10 cellular contexts compared by ENCODE assay signal in genomic region chr16:979859-980594, GRCh38. TPM values are rescaled to one million over a fixed set of nuclear protein-coding genes. Genes with fewer than 3 reads are reported as not detected.
DNase-seq lines count a peak whose midpoint lies in the region; ATAC-seq and TF ChIP-seq lines count a peak whose summit lies in the region.
"Had no signal": no experiment of that assay in that cellular context is flagged by ENCODE, and none has a peak within 500 bp of the region (broad histone marks: within the 10 kb centered on the region; RNA-seq: fewer than 3 reads in every experiment).

No MANE protein-coding gene starts in this region.

- no peak for ATAC-seq in effector memory CD8-positive, alpha-beta T cell (replicated peaks)
- no peak for ATAC-seq in naive thymus-derived CD8-positive, alpha-beta T cell
- ATAC-seq in HG03457 (IDR thresholded peaks at IDR 0.05; ENCODE audit: unreplicated experiment) = no peak

- no peak for TF ChIP-seq EP300 in tibial nerve (IDR thresholded peaks at IDR 0.05)

- 41 to 66% methylated on average over 11 to 39 of the region's 63 CpGs for WGBS in tibial nerve, 2 donors

- peaks cover 0 to 34% of the 10 kb centered on the region in 2 donors for H3K27me3 ChIP-seq in tibial nerve

- no peak for TF ChIP-seq CTCF in tibial nerve (IDR thresholded peaks at IDR 0.05)

- peaks cover 0 to 78% (median 31%) of the 10 kb centered on the region in 4 donors for H3K4me1 ChIP-seq in tibial nerve

- H3K27me3 Mint-ChIP-seq in activated naive CD4-positive, alpha-beta T cell treated with anti-CD3 and anti-CD28 coated beads, Interleukin-2, amount 50 U/mL, for 24 hours = no peaks in the 10 kb centered on the region
- peaks cover 73% of the 10 kb centered on the region for H3K27me3 Mint-ChIP-seq in activated naive CD4-positive, alpha-beta T cell treated with anti-CD3 and anti-CD28 coated beads, Interleukin-2, amount 10 ng/mL, durations not matched to agents 7 days and 5 days
- peaks cover 16 to 46% of the 10 kb centered on the region in 2 donors for H3K27me3 Mint-ChIP-seq in effector memory CD8-positive, alpha-beta T cell
- peaks cover 0 to 6% (median 0%) of the 10 kb centered on the region in 5 donors for H3K27me3 Mint-ChIP-seq in naive thymus-derived CD8-positive, alpha-beta T cell

- no peaks in the 10 kb centered on the region for H3K36me3 Mint-ChIP-seq in activated naive CD4-positive, alpha-beta T cell treated with anti-CD3 and anti-CD28 coated beads, Interleukin-2, amount 50 U/mL, for 24 hours
- H3K36me3 Mint-ChIP-seq in activated naive CD4-positive, alpha-beta T cell treated with anti-CD3 and anti-CD28 coated beads, Interleukin-2, amount 10 ng/mL, durations not matched to agents 7 days and 5 days = no peaks in the 10 kb centered on the region
- H3K36me3 Mint-ChIP-seq in effector memory CD8-positive, alpha-beta T cell (ENCODE audit: insufficient read depth) = peaks cover 15% of the 10 kb centered on the region
- H3K36me3 Mint-ChIP-seq in naive thymus-derived CD8-positive, alpha-beta T cell = peaks cover 0 to 2% (median 0%) of the 10 kb centered on the region in 3 donors

- POLR2A ChIA-PET in naive thymus-derived CD8-positive, alpha-beta T cell (lab: Charles Lee) = interaction anchor here (0.7 to 9.0 kb wide), 6 partner anchors 11 to 290 kb away, joined by 3 to 171 read pairs (median 4); partner anchors contain the start of gene WDR24

- H3K4me3 Mint-ChIP-seq in activated naive CD4-positive, alpha-beta T cell treated with anti-CD3 and anti-CD28 coated beads, Interleukin-2, amount 50 U/mL, for 24 hours = peak overlapping the region; percentile 30
- H3K4me3 Mint-ChIP-seq in activated naive CD4-positive, alpha-beta T cell treated with anti-CD3 and anti-CD28 coated beads, Interleukin-2, amount 10 ng/mL, durations not matched to agents 7 days and 5 days = no peak overlapping the region
- H3K4me3 Mint-ChIP-seq in effector memory CD8-positive, alpha-beta T cell = peak overlapping the region; percentile 46 to 56
- H3K4me3 Mint-ChIP-seq in naive thymus-derived CD8-positive, alpha-beta T cell = peak overlapping the region; percentile 32 to 80 (median 60)

- H3K4me1 Mint-ChIP-seq in activated naive CD4-positive, alpha-beta T cell treated with anti-CD3 and anti-CD28 coated beads, Interleukin-2, amount 50 U/mL, for 24 hours = peaks cover 15% of the 10 kb centered on the region
- H3K4me1 Mint-ChIP-seq in activated naive CD4-positive, alpha-beta T cell treated with anti-CD3 and anti-CD28 coated beads, Interleukin-2, amount 10 ng/mL, durations not matched to agents 7 days and 5 days = peaks cover 5% of the 10 kb centered on the region
- peaks cover 4 to 10% of the 10 kb centered on the region in 2 donors for H3K4me1 Mint-ChIP-seq in effector memory CD8-positive, alpha-beta T cell (ENCODE audit: low read depth in 2 of 2)
- H3K4me1 Mint-ChIP-seq in naive thymus-derived CD8-positive, alpha-beta T cell = peaks cover 7 to 41% (median 16%) of the 10 kb centered on the region in 4 donors

- CTCF ChIA-PET in activated naive CD4-positive, alpha-beta T cell treated with anti-CD3 and anti-CD28 coated beads, Interleukin-2, amount 10 ng/mL, durations not matched to agents 7 days and 5 days (lab: Charles Lee) = interaction anchor here (0.9 kb wide), 1 partner anchor 268 kb away, joined by 3 read pairs; no protein-coding TSS in a partner anchor

- H3K36me3 ChIP-seq in tibial nerve = peaks cover 0 to 3% (median 0%) of the 10 kb centered on the region in 3 donors

- no peak for TF ChIP-seq POLR2A in tibial nerve (IDR thresholded peaks at IDR 0.05)

- DNase-seq in activated naive CD4-positive, alpha-beta T cell treated with anti-CD3 and anti-CD28 coated beads, Interleukin-2, amount 10 ng/mL, durations not matched to agents 7 days and 5 days = no peak
- no peak for DNase-seq in effector memory CD8-positive, alpha-beta T cell
- DNase-seq in naive thymus-derived CD8-positive, alpha-beta T cell = peak in 1 of 10 donors; percentile 27
- DNase-seq in tibial nerve (ENCODE audit: low spot score in 2 of 2) = no peak
- no peak for DNase-seq in stimulated activated CD4-positive, alpha-beta T cell treated with anti-CD3 and anti-CD28 coated beads, Interleukin-2, amount 100 ng/mL, for 48 hours
- DNase-seq in NCI-H1048 (lab: John Stamatoyannopoulos, UW) = no peak
- DNase-seq: cortex of kidney, NCI-H187 had no signal

- H3K9me3 ChIP-seq in tibial nerve = no peaks in the 10 kb centered on the region

- peak overlapping the region; percentile 44 to 82 (median 66) for H3K27ac ChIP-seq in tibial nerve

- no peaks in the 10 kb centered on the region for H3K9me3 Mint-ChIP-seq in activated naive CD4-positive, alpha-beta T cell treated with anti-CD3 and anti-CD28 coated beads, Interleukin-2, amount 50 U/mL, for 24 hours
- H3K9me3 Mint-ChIP-seq in activated naive CD4-positive, alpha-beta T cell treated with anti-CD3 and anti-CD28 coated beads, Interleukin-2, amount 10 ng/mL, durations not matched to agents 7 days and 5 days = no peaks in the 10 kb centered on the region
- H3K9me3 Mint-ChIP-seq in effector memory CD8-positive, alpha-beta T cell = no peaks in the 10 kb centered on the region
- peaks cover 0 to 2% (median 0%) of the 10 kb centered on the region in 9 donors for H3K9me3 Mint-ChIP-seq in naive thymus-derived CD8-positive, alpha-beta T cell

- peak overlapping the region; percentile 45 to 65 (median 54) for H3K4me3 ChIP-seq in tibial nerve

- H3K27ac Mint-ChIP-seq in activated naive CD4-positive, alpha-beta T cell treated with anti-CD3 and anti-CD28 coated beads, Interleukin-2, amount 50 U/mL, for 24 hours = no peak overlapping the region
- H3K27ac Mint-ChIP-seq in activated naive CD4-positive, alpha-beta T cell treated with anti-CD3 and anti-CD28 coated beads, Interleukin-2, amount 10 ng/mL, durations not matched to agents 7 days and 5 days = no peak overlapping the region
- H3K27ac Mint-ChIP-seq in effector memory CD8-positive, alpha-beta T cell = no peak overlapping the region
- H3K27ac Mint-ChIP-seq in naive thymus-derived CD8-positive, alpha-beta T cell = peak overlapping the region in 2 of 10 donors; percentile 49 to 51

RNA-seq across cellular contexts. Expression of gene SOX8, which starts 1.5 kb away (rescaled TPM):
- total RNA-seq in naive thymus-derived CD8-positive, alpha-beta T cell = 1 to 10 TPM; 3.0 to 4.3 TPM
- 1 to 10 TPM; 1.3 to 5.1 (median 1.3) TPM for polyA plus RNA-seq in naive thymus-derived CD8-positive, alpha-beta T cell
- 10 to 100 TPM; 51.3 to 74.5 (median 66.3) TPM for total RNA-seq in tibial nerve

RNA-seq across cellular contexts. Expression of gene LMF1, which starts 9.2 kb away (rescaled TPM):
- 10 to 100 TPM; 40.7 to 45.1 TPM for total RNA-seq in naive thymus-derived CD8-positive, alpha-beta T cell
- polyA plus RNA-seq in naive thymus-derived CD8-positive, alpha-beta T cell = 10 to 100 TPM; 12.2 to 13.6 (median 12.9) TPM
- total RNA-seq in tibial nerve = 10 to 100 TPM; 24.5 to 58.5 (median 31.8) TPM

Comparison
In these comparisons a context has a peak if more than half of its experiments do, and no peak if none do; other contexts are left out.
1. RNA of gene SOX8, which starts 1.5 kb away (total RNA-seq): 51.3 to 74.5 TPM in tibial nerve; 3.0 to 4.3 TPM in naive thymus-derived CD8-positive, alpha-beta T cell; every median in the first group is over 4 times any median in the second.